In genomic region chr2:18664421-18664820, GRCh38 we compare ENCODE assay signal across 35 cellular contexts.
"Had no signal": no experiment of that assay in that cellular context is flagged by ENCODE, and none has a peak within 500 bp of the region (broad histone marks: within the 10 kb centered on the region; RNA-seq: fewer than 3 reads in every experiment).

No MANE protein-coding gene starts in this region.

- DNase-seq: activated B cell treated with CpG ODN at 0.5 μM for 24 hours; activated CD4-positive, alpha-beta T cell treated with anti-CD3 and anti-CD28 coated beads for 1 hour; activated CD4-positive, alpha-beta T cell treated with anti-CD3 and anti-CD28 coated beads, Interleukin-2, amount 10 ng/mL, durations not matched to agents 24 days and 14 days; activated CD4-positive, alpha-beta T cell treated with anti-CD3 and anti-CD28 coated beads, Interleukin-2, amount 50 U/mL, for 48 hours; activated CD8-positive, alpha-beta memory T cell treated with anti-CD3 and anti-CD28 coated beads, Interleukin-2, amount 10 ng/mL, durations not matched to agents 7 days and 5 days; activated effector memory CD4-positive, alpha-beta T cell treated with anti-CD3 and anti-CD28 coated beads, Interleukin-2, amount 50 U/mL, for 16 hours; activated naive CD4-positive, alpha-beta T cell treated with Interleukin-2 at 50 U/mL for 16 hours; activated naive CD8-positive, alpha-beta T cell treated with anti-CD3 and anti-CD28 coated beads, Interleukin-2, amount 50 U/mL, for 24 hours; activated T-cell treated with anti-CD3 and anti-CD28 coated beads, Interleukin-2, amount 50 U/mL, for 4 hours; amniotic stem cell; body of pancreas; KG1; MG63; MV-4-11; NCI-H1092 treated with DMSO at 0.1 percent for 48 hours; NCI-H1417 treated with DMSO at 0.1 percent for 48 hours; NCI-H1694; NCI-H2029; NCI-H2107; NCI-H345; NCI-H510A; NCI-H526 treated with DMSO at 0.1 percent for 48 hours; NCI-H82; NK-92 treated with Interleukin-12 subunit alpha and Interleukin-12 subunit beta, amount 100 ng/mL, for 24 hours; OCI-M1; Peyer's patch; T-cell; T-helper 2 cell; T1000 had no signal

- H3K36me3 ChIP-seq: ascending aorta, MG63, Peyer's patch had no signal

- H3K27me3 ChIP-seq: ascending aorta, body of pancreas, MG63, Peyer's patch had no signal

- H3K9me3 ChIP-seq: ascending aorta, body of pancreas, MG63, Peyer's patch had no signal

- H3K9me3 Mint-ChIP-seq: activated CD4-positive, alpha-beta T cell treated with anti-CD3 and anti-CD28 coated beads, Interleukin-2, amount 10 ng/mL, durations not matched to agents 24 days and 14 days had no signal

- H3K4me1 ChIP-seq: ascending aorta, body of pancreas, Peyer's patch had no signal

- FAIRE-seq: TTC549 had no signal

- H3K4me3 ChIP-seq: ascending aorta, body of pancreas, MG63, Peyer's patch, SK-N-MC had no signal

- H3K4me1 Mint-ChIP-seq: activated B cell treated with CpG ODN at 0.5 μM for 24 hours; activated CD4-positive, alpha-beta T cell treated with anti-CD3 and anti-CD28 coated beads, Interleukin-2, amount 10 ng/mL, durations not matched to agents 24 days and 14 days; activated CD8-positive, alpha-beta memory T cell treated with anti-CD3 and anti-CD28 coated beads, Interleukin-2, amount 10 ng/mL, durations not matched to agents 7 days and 5 days; activated naive CD8-positive, alpha-beta T cell treated with anti-CD3 and anti-CD28 coated beads, Interleukin-2, amount 50 U/mL, for 24 hours; IgD-negative memory B cell had no signal

- H3K4me3 Mint-ChIP-seq: activated B cell treated with CpG ODN at 0.5 μM for 24 hours; activated CD4-positive, alpha-beta T cell treated with anti-CD3 and anti-CD28 coated beads, Interleukin-2, amount 10 ng/mL, durations not matched to agents 24 days and 14 days; activated CD8-positive, alpha-beta memory T cell treated with anti-CD3 and anti-CD28 coated beads, Interleukin-2, amount 10 ng/mL, durations not matched to agents 7 days and 5 days; activated naive CD8-positive, alpha-beta T cell treated with anti-CD3 and anti-CD28 coated beads, Interleukin-2, amount 50 U/mL, for 24 hours; activated T-cell treated with anti-CD3 and anti-CD28 coated beads, Interleukin-2, amount 50 U/mL, for 4 hours; IgD-negative memory B cell; T-cell had no signal

- H3K27ac ChIP-seq: ascending aorta, body of pancreas, Peyer's patch, SK-N-MC had no signal

- H3K27ac Mint-ChIP-seq: activated B cell treated with CpG ODN at 0.5 μM for 24 hours; activated CD4-positive, alpha-beta T cell treated with anti-CD3 and anti-CD28 coated beads, Interleukin-2, amount 10 ng/mL, durations not matched to agents 24 days and 14 days; activated CD8-positive, alpha-beta memory T cell treated with anti-CD3 and anti-CD28 coated beads, Interleukin-2, amount 10 ng/mL, durations not matched to agents 7 days and 5 days; activated naive CD4-positive, alpha-beta T cell treated with anti-CD3 and anti-CD28 coated beads, Interleukin-2, amount 50 U/mL, for 72 hours; activated naive CD8-positive, alpha-beta T cell treated with anti-CD3 and anti-CD28 coated beads, Interleukin-2, amount 50 U/mL, for 24 hours; IgD-negative memory B cell; T-cell had no signal

- ATAC-seq: activated CD8-positive, alpha-beta memory T cell treated with anti-CD3 and anti-CD28 coated beads, Interleukin-2, amount 10 ng/mL, durations not matched to agents 7 days and 5 days; activated naive CD4-positive, alpha-beta T cell treated with anti-CD3 and anti-CD28 coated beads, Interleukin-2, amount 50 U/mL, for 72 hours; activated naive CD8-positive, alpha-beta T cell treated with anti-CD3 and anti-CD28 coated beads, Interleukin-2, amount 50 U/mL, for 24 hours; activated T-cell treated with anti-CD3 and anti-CD28 coated beads, Interleukin-2, amount 50 U/mL, for 4 hours; body of pancreas; Right ventricle myocardium inferior; T-cell had no signal

- H3K36me3 Mint-ChIP-seq: activated CD8-positive, alpha-beta memory T cell treated with anti-CD3 and anti-CD28 coated beads, Interleukin-2, amount 10 ng/mL, durations not matched to agents 7 days and 5 days had no signal

- H3K27me3 Mint-ChIP-seq: activated B cell treated with CpG ODN at 0.5 μM for 24 hours; activated CD4-positive, alpha-beta T cell treated with anti-CD3 and anti-CD28 coated beads, Interleukin-2, amount 10 ng/mL, durations not matched to agents 24 days and 14 days; activated CD8-positive, alpha-beta memory T cell treated with anti-CD3 and anti-CD28 coated beads, Interleukin-2, amount 10 ng/mL, durations not matched to agents 7 days and 5 days; activated naive CD8-positive, alpha-beta T cell treated with anti-CD3 and anti-CD28 coated beads, Interleukin-2, amount 50 U/mL, for 24 hours; IgD-negative memory B cell; T-cell had no signal
